7 cellular contexts compared by ENCODE assay signal in genomic region chr13:90542959-90543358, GRCh38.
"Had no signal": no experiment of that assay in that cellular context is flagged by ENCODE, and none has a peak within 500 bp of the region (broad histone marks: within the 10 kb centered on the region; RNA-seq: fewer than 3 reads in every experiment).

No MANE protein-coding gene starts in this region.

- ATAC-seq: HCT116 had no signal

- H3K9me3 ChIP-seq: HAP-1 had no signal

- H3K27ac ChIP-seq: HL-60 had no signal

- H3K4me1 ChIP-seq: HAP-1 had no signal

- H3K36me3 ChIP-seq: HAP-1 had no signal

- DNase-seq: GOT3, H7, HFFc6, KG1 had no signal

- H3K4me3 ChIP-seq: HAP-1 had no signal
